26 cellular contexts compared by ENCODE assay signal in the genomic region with DNA sequence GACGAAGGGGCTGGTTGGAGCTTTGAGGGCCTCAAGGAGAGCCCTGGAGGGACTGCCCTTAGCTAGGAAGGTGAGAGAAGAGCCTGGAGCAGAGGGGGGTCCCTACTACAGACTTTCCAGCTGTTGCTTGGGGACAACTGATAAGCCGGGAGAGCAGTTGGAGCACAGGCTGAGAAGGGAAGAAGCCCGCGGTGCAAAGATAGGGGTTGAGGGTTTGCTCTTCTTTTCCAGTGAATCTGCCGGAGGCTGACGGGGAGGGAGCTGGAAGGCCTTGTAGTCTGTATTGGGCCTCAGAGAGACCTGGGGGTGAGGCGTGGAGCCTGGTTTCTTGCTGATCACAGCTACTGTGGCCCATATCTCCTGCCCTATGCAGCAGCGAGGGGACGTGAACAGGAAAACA. TPM values are rescaled to one million over a fixed set of nuclear protein-coding genes. Genes with fewer than 3 reads are reported as not detected.
"Had no signal": no experiment of that assay in that cellular context is flagged by ENCODE, and none has a peak within 500 bp of the region (broad histone marks: within the 10 kb centered on the region; RNA-seq: fewer than 3 reads in every experiment).

No MANE protein-coding gene starts in this region.

- DNase-seq: activated CD4-positive, alpha-beta T cell treated with anti-CD3 and anti-CD28 coated beads for 1 hour; activated CD4-positive, alpha-beta T cell treated with anti-CD3 and anti-CD28 coated beads, Interleukin-2, amount 50 U/mL, for 1 hour; activated CD8-positive, alpha-beta T cell treated with anti-CD3 and anti-CD28 coated beads, Interleukin-2, amount 10 ng/mL, durations not matched to agents 7 days and 5 days; activated gamma-delta T cell treated with Interleukin-2 at 50 U/mL for 16 hours; activated T-cell treated with anti-CD3 and anti-CD28 coated beads, Interleukin-2, amount 50 U/mL, for 1 hour; anterior cingulate cortex; body of pancreas; caudate nucleus; dermis blood vessel endothelial cell; effector CD8-positive, alpha-beta T cell; foreskin melanocyte; kidney glomerular epithelial cell; left lung; midbrain; natural killer cell; stimulated activated CD4-positive, alpha-beta T cell treated with anti-CD3 and anti-CD28 coated beads, Interleukin-4, amount 100 ng/mL, for 24 hours; stimulated activated naive CD8-positive, alpha-beta T cell treated with anti-CD3 and anti-CD28 coated beads, Interleukin-15, Interleukin-2, amounts not matched to agents 100 U/mL and 50 U/mL, for 24 hours; T-helper 17 cell; upper lobe of right lung; WERI-Rb-1 had no signal

- H3K4me3 ChIP-seq: body of pancreas, left lung, lung, prostate gland, upper lobe of right lung had no signal

- H3K36me3 Mint-ChIP-seq: activated naive CD4-positive, alpha-beta T cell treated with anti-CD3 and anti-CD28 coated beads, Interleukin-2, amount 50 U/mL, for 24 hours; natural killer cell had no signal

- H3K27ac ChIP-seq: body of pancreas, left lung, prostate gland, upper lobe of right lung, WERI-Rb-1 had no signal

- H3K36me3 ChIP-seq: left lung, prostate gland, upper lobe of right lung, WERI-Rb-1 had no signal

- H3K4me1 ChIP-seq: body of pancreas, left lung, prostate gland, upper lobe of right lung had no signal

- H3K27me3 Mint-ChIP-seq: T-helper 17 cell had no signal

- H3K27me3 ChIP-seq: body of pancreas, left lung, upper lobe of right lung had no signal

- H3K27ac Mint-ChIP-seq: activated CD8-positive, alpha-beta T cell treated with anti-CD3 and anti-CD28 coated beads, Interleukin-2, amount 10 ng/mL, durations not matched to agents 7 days and 5 days; activated naive CD4-positive, alpha-beta T cell treated with anti-CD3 and anti-CD28 coated beads, Interleukin-2, amount 50 U/mL, for 24 hours; natural killer cell; T-helper 17 cell had no signal

- ATAC-seq: activated CD8-positive, alpha-beta T cell treated with anti-CD3 and anti-CD28 coated beads, Interleukin-2, amount 10 ng/mL, durations not matched to agents 7 days and 5 days; body of pancreas; left lung; natural killer cell; stimulated activated naive CD8-positive, alpha-beta T cell treated with anti-CD3 and anti-CD28 coated beads, Interleukin-15, Interleukin-2, amounts not matched to agents 100 U/mL and 50 U/mL, for 24 hours; T-helper 17 cell; upper lobe of right lung had no signal

- H3K9me3 Mint-ChIP-seq: activated naive CD4-positive, alpha-beta T cell treated with anti-CD3 and anti-CD28 coated beads, Interleukin-2, amount 50 U/mL, for 24 hours; natural killer cell had no signal

- H3K4me3 Mint-ChIP-seq: activated CD8-positive, alpha-beta T cell treated with anti-CD3 and anti-CD28 coated beads, Interleukin-2, amount 10 ng/mL, durations not matched to agents 7 days and 5 days; activated naive CD4-positive, alpha-beta T cell treated with anti-CD3 and anti-CD28 coated beads, Interleukin-2, amount 50 U/mL, for 24 hours; natural killer cell; T-helper 17 cell had no signal

- H3K4me1 Mint-ChIP-seq: activated naive CD4-positive, alpha-beta T cell treated with anti-CD3 and anti-CD28 coated beads, Interleukin-2, amount 50 U/mL, for 24 hours; natural killer cell had no signal

- H3K9me3 ChIP-seq: body of pancreas, left lung, prostate gland, upper lobe of right lung had no signal

RNA-seq across cellular contexts. Expression of a gene that starts 23.7 kb away (rescaled TPM):
- total RNA-seq: activated CD8-positive, alpha-beta T cell treated with anti-CD3 and anti-CD28 coated beads, Interleukin-2, amount 10 ng/mL, durations not matched to agents 7 days and 5 days; lung; natural killer cell; osteoblast; prostate gland; subcutaneous adipose tissue; T-helper 17 cell; upper lobe of right lung had no signal
- polyA plus RNA-seq: esophagus had no signal
